Comparison of ENCODE assay signal across 22 cellular contexts in genomic region chr22:48451891-48452290, GRCh38.
"Had no signal": no experiment of that assay in that cellular context is flagged by ENCODE, and none has a peak within 500 bp of the region (broad histone marks: within the 10 kb centered on the region; RNA-seq: fewer than 3 reads in every experiment).

No MANE protein-coding gene starts in this region.

- DNase-seq: IMR-90, Kasumi-1, KG1, MM.1S, NCI-H1092 treated with DMSO at 0.1 percent for 48 hours, NCI-H1436, NCI-H187, NCI-H2029, NCI-H2081 treated with DMSO at 0.1 percent for 48 hours, NCI-H2171, NCI-H226, NCI-H446, NCI-H510A, NCI-H524 treated with DMSO at 0.1 percent for 48 hours, NCI-H69, NCI-H774, PC-3, SHP77, SK-N-SH had no signal

- H3K27ac ChIP-seq: RWPE1 had no signal

- ATAC-seq: HepG2, Panc1, PC-3 had no signal

- FAIRE-seq: HepG2 had no signal

- H3K9ac ChIP-seq: SK-N-SH had no signal

- H3K9me3 ChIP-seq: SK-N-SH had no signal

- H3K4me2 ChIP-seq: SK-N-SH had no signal
